Comparison of ENCODE assay signal across 22 cellular contexts in the genomic region with DNA sequence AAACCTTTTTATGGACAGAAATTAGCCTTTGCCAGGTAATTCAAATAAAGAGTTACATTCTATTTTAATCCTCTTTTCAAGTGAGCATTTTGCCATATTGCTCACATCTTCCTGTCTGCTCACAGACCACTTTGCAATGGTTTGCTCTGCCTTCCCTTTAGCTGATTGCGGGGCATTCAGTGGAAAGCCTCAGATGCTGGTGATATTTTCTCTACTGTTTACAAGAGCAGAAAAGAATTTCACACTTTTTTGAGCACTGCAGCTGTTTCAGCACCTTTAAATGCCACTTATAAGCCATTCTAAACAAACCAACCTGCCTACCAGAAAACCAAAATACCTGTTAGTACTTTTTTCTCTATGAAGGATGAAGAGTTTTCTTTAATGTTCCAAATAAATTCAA.
"Had no signal": no experiment of that assay in that cellular context is flagged by ENCODE, and none has a peak within 500 bp of the region (broad histone marks: within the 10 kb centered on the region; RNA-seq: fewer than 3 reads in every experiment).

No MANE protein-coding gene starts in this region.

- H3K36me3 Mint-ChIP-seq: brain had no signal

- H3K27ac Mint-ChIP-seq: activated CD4-positive, alpha-beta memory T cell treated with anti-CD3 and anti-CD28 coated beads, Interleukin-2, amount 10 ng/mL, durations not matched to agents 7 days and 5 days; activated CD4-positive, alpha-beta T cell treated with anti-CD3 and anti-CD28 coated beads, Interleukin-2, amount 10 ng/mL, durations not matched to agents 24 days and 14 days; activated naive CD8-positive, alpha-beta T cell treated with anti-CD3 and anti-CD28 coated beads, Interleukin-2, amount 50 U/mL, for 24 hours; activated T-helper 1 cell treated with anti-CD3 and anti-CD28 coated beads, Interleukin-12 subunit alpha, Interleukin-12 subunit beta, Interleukin-2, Interleukin-4 antibody, amounts not matched to agents 30 ng/mL and 10 ng/mL and 1 ng/mL, durations not matched to agents 14 hours and 24 hours and 36 hours; brain had no signal

- H3K4me3 Mint-ChIP-seq: activated CD4-positive, alpha-beta memory T cell treated with anti-CD3 and anti-CD28 coated beads, Interleukin-2, amount 10 ng/mL, durations not matched to agents 7 days and 5 days; activated CD4-positive, alpha-beta T cell treated with anti-CD3 and anti-CD28 coated beads, Interleukin-2, amount 10 ng/mL, durations not matched to agents 24 days and 14 days; activated naive CD8-positive, alpha-beta T cell treated with anti-CD3 and anti-CD28 coated beads, Interleukin-2, amount 50 U/mL, for 24 hours; activated T-helper 1 cell treated with anti-CD3 and anti-CD28 coated beads, Interleukin-12 subunit alpha, Interleukin-12 subunit beta, Interleukin-2, Interleukin-4 antibody, amounts not matched to agents 30 ng/mL and 10 ng/mL and 1 ng/mL, durations not matched to agents 14 hours and 24 hours and 36 hours; brain had no signal

- H3K27me3 ChIP-seq: gastroesophageal sphincter, sigmoid colon, testis, vagina had no signal

- H3K9me3 Mint-ChIP-seq: activated CD4-positive, alpha-beta memory T cell treated with anti-CD3 and anti-CD28 coated beads, Interleukin-2, amount 10 ng/mL, durations not matched to agents 7 days and 5 days; activated CD4-positive, alpha-beta T cell treated with anti-CD3 and anti-CD28 coated beads, Interleukin-2, amount 10 ng/mL, durations not matched to agents 24 days and 14 days; activated naive CD8-positive, alpha-beta T cell treated with anti-CD3 and anti-CD28 coated beads, Interleukin-2, amount 50 U/mL, for 24 hours; activated T-helper 1 cell treated with anti-CD3 and anti-CD28 coated beads, Interleukin-12 subunit alpha, Interleukin-12 subunit beta, Interleukin-2, Interleukin-4 antibody, amounts not matched to agents 30 ng/mL and 10 ng/mL and 1 ng/mL, durations not matched to agents 14 hours and 24 hours and 36 hours had no signal

- DNase-seq: activated CD4-positive, alpha-beta memory T cell treated with anti-CD3 and anti-CD28 coated beads, Interleukin-2, amount 10 ng/mL, durations not matched to agents 7 days and 5 days; activated CD4-positive, alpha-beta T cell treated with anti-CD3 and anti-CD28 coated beads, Interleukin-2, amount 10 ng/mL, durations not matched to agents 24 days and 14 days; activated gamma-delta T cell; activated naive CD4-positive, alpha-beta T cell treated with anti-CD3 and anti-CD28 coated beads, Interleukin-2, amount 50 U/mL, for 16 hours; activated naive CD8-positive, alpha-beta T cell treated with anti-CD3 and anti-CD28 coated beads, Interleukin-2, amount 50 U/mL, for 24 hours; anterior cingulate cortex; head of caudate nucleus; hypothalamus; islet precursor cell; left cardiac atrium; occipital lobe; retina; sigmoid colon; stimulated activated CD4-positive, alpha-beta T cell treated with anti-CD3 and anti-CD28 coated beads, Interleukin-4, amount 100 ng/mL, for 1 hour; stimulated activated naive CD4-positive, alpha-beta T cell; testis; trophoblast cell had no signal

- H3K27me3 Mint-ChIP-seq: activated CD4-positive, alpha-beta memory T cell treated with anti-CD3 and anti-CD28 coated beads, Interleukin-2, amount 10 ng/mL, durations not matched to agents 7 days and 5 days; activated CD4-positive, alpha-beta T cell treated with anti-CD3 and anti-CD28 coated beads, Interleukin-2, amount 10 ng/mL, durations not matched to agents 24 days and 14 days; activated naive CD8-positive, alpha-beta T cell treated with anti-CD3 and anti-CD28 coated beads, Interleukin-2, amount 50 U/mL, for 24 hours; brain had no signal

- H3K27ac ChIP-seq: gastroesophageal sphincter, sigmoid colon, testis, vagina, VCaP had no signal

- H3K4me1 Mint-ChIP-seq: activated CD4-positive, alpha-beta memory T cell treated with anti-CD3 and anti-CD28 coated beads, Interleukin-2, amount 10 ng/mL, durations not matched to agents 7 days and 5 days; activated CD4-positive, alpha-beta T cell treated with anti-CD3 and anti-CD28 coated beads, Interleukin-2, amount 10 ng/mL, durations not matched to agents 24 days and 14 days; activated naive CD8-positive, alpha-beta T cell treated with anti-CD3 and anti-CD28 coated beads, Interleukin-2, amount 50 U/mL, for 24 hours had no signal

- H3K9me3 ChIP-seq: gastroesophageal sphincter, sigmoid colon, testis, vagina had no signal

- H3K4me3 ChIP-seq: gastroesophageal sphincter, sigmoid colon, testis, vagina had no signal

- H3K36me3 ChIP-seq: gastroesophageal sphincter, sigmoid colon, vagina had no signal
